14 cellular contexts compared by ENCODE assay signal in genomic region chr14:59997496-59997895, GRCh38.
DNase-seq lines count a peak whose midpoint lies in the region; ATAC-seq and TF ChIP-seq lines count a peak whose summit lies in the region.
"Had no signal": no experiment of that assay in that cellular context is flagged by ENCODE, and none has a peak within 500 bp of the region (broad histone marks: within the 10 kb centered on the region; RNA-seq: fewer than 3 reads in every experiment).

No MANE protein-coding gene starts in this region.

- H3K4me3 ChIP-seq in cardiac fibroblast (replicated peaks in 1 of 2; ENCODE audit: low read depth in 2 of 2, low read length in 2 of 2): no peak overlapping the region
- no peak overlapping the region for H3K4me3 ChIP-seq in prostate gland
- H3K4me3 ChIP-seq: thyroid gland had no signal

- TF ChIP-seq POLR2A in prostate gland (IDR thresholded peaks at IDR 0.05): no peak

- ATAC-seq in HG02798 (IDR thresholded peaks at IDR 0.05; ENCODE audit: poor library complexity, unreplicated experiment): no peak
- ATAC-seq in HG03469 (IDR thresholded peaks at IDR 0.05; ENCODE audit: unreplicated experiment): no peak
- ATAC-seq: effector memory CD8-positive, alpha-beta T cell had no signal

- H3K27me3 ChIP-seq in prostate gland (replicated peaks; ENCODE audit: insufficient read depth): no peaks in the 10 kb centered on the region
- H3K27me3 ChIP-seq: thyroid gland had no signal

- DNase-seq in DMS79 treated with DMSO at 0.1 percent for 48 hours (lab: John Stamatoyannopoulos, UW) (peak; percentile 79), NCI-H2107 treated with DMSO at 0.1 percent for 48 hours (lab: John Stamatoyannopoulos, UW; ENCODE audit: unreplicated experiment) (peak; percentile 94), cardiac fibroblast (ENCODE audit: low read depth in 2 of 2) (peak; percentile 3 to 27), renal cortical epithelial cell (ENCODE audit: low read depth) (peak; percentile 2), prostate gland (ENCODE audit: low spot score) (no peak)
- DNase-seq in stimulated activated CD4-positive, alpha-beta T cell treated with anti-CD3 and anti-CD28 coated beads, Interleukin-12 subunit alpha, Interleukin-12 subunit beta, amount 100 ng/mL, for 4 hours: no peak
- DNase-seq: activated naive CD4-positive, alpha-beta T cell treated with Interleukin-2 at 50 U/mL for 16 hours; effector memory CD8-positive, alpha-beta T cell; KBM-7; kidney glomerular epithelial cell; stimulated activated CD4-positive, alpha-beta T cell treated with anti-CD3 and anti-CD28 coated beads, Interleukin-2, amount 100 ng/mL, for 24 hours; thyroid gland had no signal

- no peak for TF ChIP-seq CTCF in cardiac fibroblast (IDR thresholded peaks at IDR 0.05; ENCODE audit: low read depth, low read length)
- no peak for TF ChIP-seq CTCF in prostate gland (IDR thresholded peaks at IDR 0.05)

- no peaks in the 10 kb centered on the region for H3K9me3 ChIP-seq in prostate gland
- H3K9me3 ChIP-seq: thyroid gland had no signal

- H3K27ac ChIP-seq in prostate gland: no peak overlapping the region
- H3K27ac ChIP-seq: thyroid gland had no signal

- intact Hi-C loops in prostate gland (cut with DNase I): no loop called here

- H3K36me3 ChIP-seq in prostate gland: no peaks in the 10 kb centered on the region
- H3K36me3 ChIP-seq: thyroid gland had no signal

- no peaks in the 10 kb centered on the region for H3K4me1 ChIP-seq in prostate gland (replicated peaks)
- H3K4me1 ChIP-seq: thyroid gland had no signal

Comparison
In these comparisons a context has a peak if more than half of its experiments do, and no peak if none do; other contexts are left out.
1. DNase-seq: peak in DMS79 treated with DMSO at 0.1 percent for 48 hours (single experiment), NCI-H2107 treated with DMSO at 0.1 percent for 48 hours (single experiment), cardiac fibroblast (2 of 2) and renal cortical epithelial cell (single experiment); none in prostate gland (single experiment) and stimulated activated CD4-positive, alpha-beta T cell treated with anti-CD3 and anti-CD28 coated beads, Interleukin-12 subunit alpha, Interleukin-12 subunit beta, amount 100 ng/mL, for 4 hours (single experiment).